Comparison of ENCODE assay signal across 1 cellular context in the genomic region with DNA sequence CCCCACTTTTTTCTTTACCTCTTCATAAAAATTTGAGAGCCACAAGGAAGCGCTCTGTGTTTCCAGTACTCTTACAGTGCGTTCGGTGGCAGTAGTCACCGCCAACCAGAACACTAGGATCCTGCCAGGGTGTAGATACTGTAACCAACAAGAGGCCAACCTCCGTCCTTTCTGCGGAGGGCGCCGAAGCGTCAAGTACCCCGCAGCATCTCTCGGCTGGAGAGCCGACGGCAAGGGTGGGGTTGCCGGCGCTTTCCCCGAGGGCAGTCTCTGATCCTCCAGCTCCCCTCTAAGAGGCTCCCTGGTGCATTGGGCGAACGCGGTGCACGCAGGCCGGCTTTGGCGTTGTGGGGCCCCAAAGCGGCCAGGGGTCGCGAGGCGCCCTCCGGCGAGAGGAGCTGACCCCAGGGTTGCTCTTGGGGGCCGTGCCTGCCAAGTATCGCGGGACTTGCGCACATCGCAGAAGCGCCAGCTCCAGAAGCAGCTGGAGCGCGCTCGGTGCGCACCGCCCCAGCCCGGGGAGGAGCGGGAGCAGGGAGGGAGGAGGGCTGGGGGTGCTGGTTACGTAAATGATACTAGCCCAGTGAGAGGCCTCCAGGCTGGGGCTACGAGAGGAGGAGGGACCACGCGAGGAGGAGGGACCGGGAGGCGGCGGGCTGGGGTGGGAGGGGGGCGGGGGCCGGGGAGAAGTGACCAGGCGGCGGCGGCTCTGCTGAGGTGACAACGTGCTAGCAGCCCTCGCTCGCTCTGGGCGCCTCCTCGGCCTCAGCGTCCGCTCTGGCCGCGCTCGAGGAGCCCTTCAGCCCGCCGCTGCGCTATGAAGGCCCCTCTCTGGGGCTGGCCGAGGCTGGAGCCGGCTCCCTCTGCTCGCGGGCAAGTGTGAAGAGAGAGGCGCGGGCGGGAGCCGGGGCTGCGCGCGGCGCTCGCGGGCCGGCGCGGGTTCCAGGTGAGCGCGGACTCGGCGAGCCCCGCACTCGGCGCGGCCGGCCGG.
TF ChIP-seq lines count a peak whose summit lies in the region.

GALNT13 (plus strand) TSS at position 692 of the 991 bp plus-strand sequence.

TF ChIP-seq in H1, 55 proteins besides CTCF, POLR2A, EP300 and RAD21 (continued from another document):
- TF ChIP-seq NANOG (IDR thresholded peaks at IDR 0.05; ENCODE audit: insufficient read depth, low read depth, low read length, poor library complexity, severe bottlenecking), result no peak
- TF ChIP-seq SIRT6 (IDR thresholded peaks at IDR 0.05; ENCODE audit: low read length), result no peak
- no peak for TF ChIP-seq JUND (IDR thresholded peaks at IDR 0.05; ENCODE audit: low read length)
- TF ChIP-seq RXRA (IDR thresholded peaks at IDR 0.05; ENCODE audit: insufficient read depth, low read depth, low read length), result no peak
- TF ChIP-seq RFX5 (IDR thresholded peaks at IDR 0.05; ENCODE audit: borderline replicate concordance, low read depth, low read length), result no peak
- TF ChIP-seq TAF7 (optimal IDR thresholded peaks at IDR 0.05; ENCODE audit: borderline replicate concordance, low read depth, low read length), result peak; percentile 6
- TF ChIP-seq KDM4A (IDR thresholded peaks at IDR 0.05; ENCODE audit: low read depth, low read length, severe bottlenecking), result peak; percentile 94
- TF ChIP-seq SP2 (IDR thresholded peaks at IDR 0.05; ENCODE audit: low read length), result no peak
- TF ChIP-seq RBBP5 (IDR thresholded peaks at IDR 0.05; ENCODE audit: borderline replicate concordance, low read depth, low read length), result peak; percentile 44; the same call in 1 of the 2 replicates
- TF ChIP-seq, protein P1, sequence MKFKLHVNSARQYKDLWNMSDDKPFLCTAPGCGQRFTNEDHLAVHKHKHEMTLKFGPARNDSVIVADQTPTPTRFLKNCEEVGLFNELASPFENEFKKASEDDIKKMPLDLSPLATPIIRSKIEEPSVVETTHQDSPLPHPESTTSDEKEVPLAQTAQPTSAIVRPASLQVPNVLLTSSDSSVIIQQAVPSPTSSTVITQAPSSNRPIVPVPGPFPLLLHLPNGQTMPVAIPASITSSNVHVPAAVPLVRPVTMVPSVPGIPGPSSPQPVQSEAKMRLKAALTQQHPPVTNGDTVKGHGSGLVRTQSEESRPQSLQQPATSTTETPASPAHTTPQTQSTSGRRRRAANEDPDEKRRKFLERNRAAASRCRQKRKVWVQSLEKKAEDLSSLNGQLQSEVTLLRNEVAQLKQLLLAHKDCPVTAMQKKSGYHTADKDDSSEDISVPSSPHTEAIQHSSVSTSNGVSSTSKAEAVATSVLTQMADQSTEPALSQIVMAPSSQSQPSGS (IDR thresholded peaks at IDR 0.05; ENCODE audit: low read length), result 0 out of 2 replicates have a peak, but pooled peaks have one; percentile 50
- no peak for TF ChIP-seq USF2 (IDR thresholded peaks at IDR 0.05; ENCODE audit: low read length)
- TF ChIP-seq NRF1 (IDR thresholded peaks at IDR 0.05; ENCODE audit: low read depth, low read length), result no peak
- TF ChIP-seq CBX8 (IDR thresholded peaks at IDR 0.05; ENCODE audit: borderline replicate concordance, low read depth, low read length), result no peak
- no peak for TF ChIP-seq FOSL1 (IDR thresholded peaks at IDR 0.05; ENCODE audit: insufficient read depth, low read depth, low read length)
- no peak for TF ChIP-seq JUN (IDR thresholded peaks at IDR 0.05; ENCODE audit: low read depth, low read length)
- peak; percentile 47 for TF ChIP-seq CREB1 (IDR thresholded peaks at IDR 0.05)
- no peak for TF ChIP-seq ATF3 (IDR thresholded peaks at IDR 0.05; ENCODE audit: insufficient read depth, low read depth, low read length)
- no peak for TF ChIP-seq KDM5A (IDR thresholded peaks at IDR 0.05; ENCODE audit: low read length)
- peak in 1 of 2 experiments; percentile 25; a peak in 1 of 4 replicates for TF ChIP-seq SIN3A (conservative IDR thresholded peaks at IDR 0.05 in 1 of 2, IDR thresholded peaks at IDR 0.05 in 1 of 2; ENCODE audit: low read depth in 1 of 2, low read length in 2 of 2)
- no peak; the same call in 1 of the 2 replicates for TF ChIP-seq GTF2F1 (IDR thresholded peaks at IDR 0.05; ENCODE audit: borderline replicate concordance, low read depth, low read length)
- no peak for TF ChIP-seq EZH2 (IDR thresholded peaks at IDR 0.05; ENCODE audit: low read depth, low read length, severe bottlenecking)
- 0 out of 2 replicates have a peak, but pooled peaks have one; percentile 14 for TF ChIP-seq TEAD4 (IDR thresholded peaks at IDR 0.05; ENCODE audit: low read depth, low read length)
- no peak for TF ChIP-seq SP1 (IDR thresholded peaks at IDR 0.05; ENCODE audit: low read depth, low read length)
- TF ChIP-seq CEBPB (IDR thresholded peaks at IDR 0.05; ENCODE audit: low read depth, low read length), result no peak
- TF ChIP-seq RNF2 (IDR thresholded peaks at IDR 0.05; ENCODE audit: borderline replicate concordance, low read depth, low read length, missing control alignments, poor library complexity, severe bottlenecking), result no peak
- TF ChIP-seq SAP30 (IDR thresholded peaks at IDR 0.05; ENCODE audit: insufficient read depth, insufficient replicate concordance, low read length), result no peak
- no peak for TF ChIP-seq ZNF274 (IDR thresholded peaks at IDR 0.05; ENCODE audit: borderline replicate concordance, extremely low read depth, low read length)
- TF ChIP-seq SP4 (IDR thresholded peaks at IDR 0.05; ENCODE audit: low read length), result peak; percentile 46; the same call in 1 of the 2 replicates
- TF ChIP-seq EGR1 (IDR thresholded peaks at IDR 0.05; ENCODE audit: borderline replicate concordance, low read depth, low read length), result no peak
- peak; percentile 73 for TF ChIP-seq PHF8 (conservative IDR thresholded peaks at IDR 0.05; ENCODE audit: low read depth, low read length)
- no peak for TF ChIP-seq SUZ12 (IDR thresholded peaks at IDR 0.05; ENCODE audit: low read length)
- TF ChIP-seq HDAC2 (IDR thresholded peaks at IDR 0.05; ENCODE audit: borderline replicate concordance in 1 of 2, low read depth in 2 of 2, low read length in 2 of 2), result 0 out of 4 replicates have a peak, but pooled peaks of 1 of the 2 experiments have one; percentile 24
- TF ChIP-seq CTBP2 (IDR thresholded peaks at IDR 0.05; ENCODE audit: borderline replicate concordance, insufficient read depth, insufficient read length, low read length), result no peak
- no peak for TF ChIP-seq BACH1 (IDR thresholded peaks at IDR 0.05; ENCODE audit: low read length)
- peak; percentile 68 for TF ChIP-seq BRCA1 (IDR thresholded peaks at IDR 0.05; ENCODE audit: low read depth, low read length)
- peak; percentile 44; the same call in 1 of the 2 replicates for TF ChIP-seq TBP (IDR thresholded peaks at IDR 0.05; ENCODE audit: low read depth, low read length)
- TF ChIP-seq BCL11A (IDR thresholded peaks at IDR 0.05; ENCODE audit: low read depth in 2 of 2, low read length in 2 of 2), result no peak
- no peak for TF ChIP-seq HDAC6 (IDR thresholded peaks at IDR 0.05; ENCODE audit: low read depth, low read length)
- no peak for TF ChIP-seq CHD7 (IDR thresholded peaks at IDR 0.05; ENCODE audit: insufficient replicate concordance, low read length)
- TF ChIP-seq TAF1 (IDR thresholded peaks at IDR 0.05; ENCODE audit: low read depth, low read length), result peak; percentile 52
- no peak for TF ChIP-seq SRF (IDR thresholded peaks at IDR 0.05; ENCODE audit: low read depth, low read length)
- no peak for TF ChIP-seq CBX5 (IDR thresholded peaks at IDR 0.05; ENCODE audit: low read depth, low read length)
- TF ChIP-seq ASH2L (IDR thresholded peaks at IDR 0.05; ENCODE audit: low read length), result peak; percentile 56
- TF ChIP-seq TCF12 (IDR thresholded peaks at IDR 0.05; ENCODE audit: low read depth, low read length), result no peak
- no peak for TF ChIP-seq GABPA (IDR thresholded peaks at IDR 0.05; ENCODE audit: borderline replicate concordance, insufficient read depth, low read length)
- TF ChIP-seq E2F6 (IDR thresholded peaks at IDR 0.05), result peak; percentile 46; the same call in 1 of the 2 replicates
- TF ChIP-seq POU5F1 (IDR thresholded peaks at IDR 0.05; ENCODE audit: low read depth, low read length), result no peak
- no peak for TF ChIP-seq KDM1A (IDR thresholded peaks at IDR 0.05; ENCODE audit: borderline replicate concordance, low read length)
- no peak; the same call in 1 of the 2 replicates for TF ChIP-seq POLR2AphosphoS5 (IDR thresholded peaks at IDR 0.05; ENCODE audit: low read depth, low read length)
